1 cellular context compared by ENCODE assay signal in the genomic region with DNA sequence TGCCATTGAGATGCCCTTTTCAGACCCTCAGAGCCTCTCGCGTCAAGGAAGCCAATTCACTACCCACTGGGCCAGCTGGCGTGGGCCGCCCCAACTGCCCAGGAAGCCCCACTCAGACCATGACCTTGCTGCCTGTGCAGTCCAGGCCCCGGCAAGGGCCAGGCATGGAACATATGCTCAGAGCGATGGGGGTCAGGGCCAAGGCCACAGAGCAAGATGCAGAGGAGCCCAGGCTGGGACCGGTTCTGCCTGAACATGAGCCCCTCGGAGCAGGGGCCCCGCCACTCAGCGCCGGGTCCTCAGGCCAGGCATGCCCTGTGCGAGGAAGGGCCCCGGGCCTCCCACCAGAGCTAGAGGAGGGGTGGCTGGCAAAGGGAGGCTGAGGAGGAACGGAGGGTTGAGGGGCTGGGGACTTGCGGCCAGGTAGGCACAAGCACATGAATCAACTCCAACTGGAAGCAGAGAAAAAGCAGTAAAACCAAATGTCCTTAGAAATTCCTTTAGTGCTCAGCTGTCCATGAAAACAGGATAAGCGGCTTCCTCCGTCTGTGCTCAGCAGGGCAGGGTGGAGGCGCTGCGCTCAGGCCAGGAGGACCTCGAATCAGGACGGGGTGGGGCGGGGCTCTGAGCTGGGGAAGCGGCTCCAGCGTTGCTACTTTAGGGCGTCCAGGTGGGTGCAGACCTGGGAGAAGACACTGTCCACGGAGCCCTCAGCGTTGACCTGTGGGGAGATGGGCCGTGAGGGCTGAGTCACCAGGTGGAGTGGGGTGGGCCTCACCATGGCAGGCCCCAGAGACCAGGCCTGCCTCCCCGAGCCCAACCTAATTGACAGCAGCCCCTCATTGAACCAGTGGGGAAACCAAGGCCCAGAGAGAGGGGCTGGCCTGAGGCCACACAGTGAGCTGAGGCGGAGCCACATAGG.
TF ChIP-seq lines count a peak whose summit lies in the region.

No MANE protein-coding gene starts in this region.

TF ChIP-seq in IMR-90, 13 proteins besides CTCF, POLR2A, EP300 and RAD21:
- no peak for TF ChIP-seq BHLHE40 (IDR thresholded peaks at IDR 0.05; ENCODE audit: low read depth, low read length)
